ENCODE assay signal across 8 cellular contexts in genomic region chr6:3229566-3230274, GRCh38. TPM values are rescaled to one million over a fixed set of nuclear protein-coding genes. Genes with fewer than 3 reads are reported as not detected.
DNase-seq lines count a peak whose midpoint lies in the region; ATAC-seq and TF ChIP-seq lines count a peak whose summit lies in the region.

No MANE protein-coding gene starts in this region.

- H3K9ac ChIP-seq in OCI-LY1 (ENCODE audit: low read length): no peak overlapping the region
- H3K9ac ChIP-seq in endodermal cell (ENCODE audit: extremely low read depth, low read length, poor library complexity, severe bottlenecking): no peak overlapping the region

- peaks cover 25% of the 10 kb centered on the region for H3K4me1 Mint-ChIP-seq in endodermal cell

- no peaks in the 10 kb centered on the region for H3K9me2 ChIP-seq in OCI-LY1 (ENCODE audit: low read depth, low read length)

- H3K4me3 ChIP-seq in cardiac muscle cell: peak overlapping the region; percentile 45
- H3K4me3 ChIP-seq in OCI-LY1 (ENCODE audit: low read depth, low read length, poor library complexity, severe bottlenecking): peak overlapping the region; percentile 37
- peak overlapping the region; percentile 73 for H3K4me3 ChIP-seq in endodermal cell (ENCODE audit: low read length)
- H3K4me3 ChIP-seq in sigmoid colon: peak overlapping the region in 3 of 4 donors; percentile 43 to 56 (median 52)
- H3K4me3 ChIP-seq in ovary: no peak overlapping the region

- H3K79me2 ChIP-seq in OCI-LY1 (ENCODE audit: insufficient read depth, low read length): no peaks in the 10 kb centered on the region

- TF ChIP-seq POLR2A in sigmoid colon (IDR thresholded peaks at IDR 0.05): no peak
- TF ChIP-seq POLR2A in ovary (IDR thresholded peaks at IDR 0.05): no peak

- no peak for ATAC-seq in Right ventricle myocardium superior (ENCODE audit: poor library complexity)

- 0 to 1% methylated on average over 9 to 31 of the region's 31 CpGs for WGBS in endodermal cell (ENCODE audit: insufficient coverage in 1 of 2, insufficient read length in 1 of 2), 2 experiments
- 2 to 3% methylated on average over 31 of the region's 31 CpGs for WGBS in sigmoid colon, 2 donors
- 6 to 13% (median 9%) methylated on average over 31 of the region's 31 CpGs for WGBS in ovary, 3 donors

- H3K27me3 ChIP-seq in cardiac muscle cell (peaks cover 72% of the 10 kb centered on the region), OCI-LY1 (ENCODE audit: insufficient read depth, low read length) (peaks cover 6% of the 10 kb centered on the region), endodermal cell (ENCODE audit: control insufficient read depth, insufficient read depth, low read length, poor library complexity, severe bottlenecking) (peaks cover 51% of the 10 kb centered on the region), sigmoid colon (peaks cover 19 to 70% (median 42%) of the 10 kb centered on the region in 3 donors), ovary (peaks cover 2% of the 10 kb centered on the region)

- H3K9me3 ChIP-seq in cardiac muscle cell (ENCODE audit: low read depth) (no peaks in the 10 kb centered on the region), OCI-LY1 (ENCODE audit: low read length) (no peaks in the 10 kb centered on the region), endodermal cell (ENCODE audit: control insufficient read depth, low read length) (no peaks in the 10 kb centered on the region), sigmoid colon (no peaks in the 10 kb centered on the region), ovary (no peaks in the 10 kb centered on the region)

- DNase-seq in cardiac muscle cell (ENCODE audit: low read depth in 1 of 2, low spot score in 1 of 2): peak in 1 of 2 donors; percentile 46
- no peak for DNase-seq in Right ventricle myocardium superior
- peak; percentile 92 for DNase-seq in endodermal cell
- DNase-seq in sigmoid colon: no peak
- no peak for DNase-seq in RKO (ENCODE audit: low spot score)
- DNase-seq in ovary: no peak
- DNase-seq in UCSD-AML1 (lab: John Stamatoyannopoulos, UW; ENCODE audit: unreplicated experiment): no peak

- H3F3A ChIP-seq in OCI-LY1 (ENCODE audit: insufficient read depth, low read length): no peaks in the 10 kb centered on the region

- peaks cover 68% of the 10 kb centered on the region for H3K27me3 Mint-ChIP-seq in endodermal cell (ENCODE audit: insufficient read depth)

- intact Hi-C loops in Right ventricle myocardium superior (cut with DNase I) (no loop called here), sigmoid colon (cut with DNase I) (loop anchor here (2.0 to 5.0 kb wide), 4 partner anchors 17 to 162 kb away; partner anchors contain the start of genes RIPK1 and TUBB2A), ovary (cut with DNase I) (no loop called here)

- no peak for TF ChIP-seq CTCF in cardiac muscle cell (IDR thresholded peaks at IDR 0.05; ENCODE audit: low read depth, low read length)
- TF ChIP-seq CTCF in OCI-LY1 (IDR thresholded peaks at IDR 0.05; ENCODE audit: low read length): peak; percentile 6; the same call in 1 of the 2 replicates
- peak; percentile 54 for TF ChIP-seq CTCF in endodermal cell (conservative IDR thresholded peaks at IDR 0.05)
- no peak for TF ChIP-seq CTCF in sigmoid colon (IDR thresholded peaks at IDR 0.05)
- TF ChIP-seq CTCF in ovary (IDR thresholded peaks at IDR 0.05): no peak

- H3K4me1 ChIP-seq in cardiac muscle cell (ENCODE audit: low read depth) (peaks cover 13% of the 10 kb centered on the region), OCI-LY1 (ENCODE audit: insufficient read depth, low read length, severe bottlenecking) (peaks cover 26% of the 10 kb centered on the region), endodermal cell (ENCODE audit: control insufficient read depth, insufficient read depth, low read length) (peaks cover 3% of the 10 kb centered on the region), sigmoid colon (peaks cover 0 to 58% (median 50%) of the 10 kb centered on the region in 4 donors), ovary (ENCODE audit: insufficient read depth) (peaks cover 13% of the 10 kb centered on the region)

- no peaks in the 10 kb centered on the region for H3K9me3 Mint-ChIP-seq in endodermal cell

- H3K27ac ChIP-seq in cardiac muscle cell (no peak overlapping the region), OCI-LY1 (ENCODE audit: low read depth, low read length, poor library complexity, severe bottlenecking) (no peak overlapping the region), endodermal cell (ENCODE audit: low read depth, low read length) (peak overlapping the region; percentile 99), sigmoid colon (peak overlapping the region in 3 of 4 donors; percentile 22 to 91 (median 26)), ovary (no peak overlapping the region)

- no peaks in the 10 kb centered on the region for H3K36me3 ChIP-seq in cardiac muscle cell
- H3K36me3 ChIP-seq in OCI-LY1 (ENCODE audit: insufficient read depth, low read length): no peaks in the 10 kb centered on the region
- H3K36me3 ChIP-seq in endodermal cell (ENCODE audit: control insufficient read depth, insufficient read depth, low read length): peaks cover 7% of the 10 kb centered on the region
- H3K36me3 ChIP-seq in sigmoid colon: no peaks in the 10 kb centered on the region
- H3K36me3 ChIP-seq in ovary: no peaks in the 10 kb centered on the region

- H3K4me3 Mint-ChIP-seq in endodermal cell: peak overlapping the region; percentile 85

- peak overlapping the region; percentile 44 for H3K4me2 ChIP-seq in OCI-LY1 (ENCODE audit: low read length)

- H2AFZ ChIP-seq in OCI-LY1 (ENCODE audit: low read length): no peak overlapping the region

- H3K36me3 Mint-ChIP-seq in endodermal cell (ENCODE audit: low read depth): peaks cover 7% of the 10 kb centered on the region

- TF ChIP-seq EP300 in sigmoid colon (IDR thresholded peaks at IDR 0.05): no peak
- TF ChIP-seq EP300 in ovary (IDR thresholded peaks at IDR 0.05): no peak

- no peaks in the 10 kb centered on the region for H4K20me1 ChIP-seq in OCI-LY1 (ENCODE audit: insufficient read depth, low read length)

- no peak overlapping the region for H3K27ac Mint-ChIP-seq in endodermal cell

RNA-seq across cellular contexts. Expression of gene TUBB2B, which starts 2.3 kb away (rescaled TPM):
- 57.6 and 83.9 TPM in 2 replicates for total RNA-seq in cardiac muscle cell
- 27.9 and 29.8 TPM in 2 replicates for polyA plus RNA-seq in cardiac muscle cell
- 1.3 TPM for total RNA-seq in Right ventricle myocardium superior
- total RNA-seq in endodermal cell: 100 to 1,000 TPM; 253 to 304 TPM
- 836 TPM for polyA plus RNA-seq in endodermal cell (2013, experiment 1 of 2)
- 726 TPM for polyA plus RNA-seq in endodermal cell (2013, experiment 2 of 2)
- 10 to 100 TPM; 12.7 to 24.9 (median 23.0) TPM for total RNA-seq in sigmoid colon
- polyA plus RNA-seq in sigmoid colon: 10 to 100 TPM in 1 of 3 donors, 1 to 10 TPM in 2; 2.3 to 11.2 (median 2.4) TPM
- 1 to 10 TPM in 5 of 7 donors, under 1 TPM in 2; 0.73 to 3.6 (median 1.7) TPM for total RNA-seq in ovary
- polyA plus RNA-seq in ovary: under 1 TPM; 0.67 to 0.81 TPM

RNA-seq across cellular contexts. Expression of gene PSMG4, which starts 29.0 kb away (rescaled TPM):
- 22.2 and 23.3 TPM in 2 replicates for total RNA-seq in cardiac muscle cell
- polyA plus RNA-seq in cardiac muscle cell: 32.6 and 44.0 TPM in 2 replicates
- total RNA-seq in Right ventricle myocardium superior: 8.9 TPM
- total RNA-seq in endodermal cell: 10 to 100 TPM; 16.0 to 21.5 TPM
- polyA plus RNA-seq in endodermal cell (2013, experiment 1 of 2): 18.5 TPM
- polyA plus RNA-seq in endodermal cell (2013, experiment 2 of 2): 18.2 TPM
- total RNA-seq in sigmoid colon: 10 to 100 TPM; 26.4 to 39.0 (median 30.6) TPM
- 10 to 100 TPM; 14.6 to 30.1 (median 30.0) TPM for polyA plus RNA-seq in sigmoid colon
- total RNA-seq in ovary: 10 to 100 TPM; 13.9 to 24.3 (median 22.7) TPM
- 10 to 100 TPM in 1 of 2 donors, 1 to 10 TPM in 1; 8.5 to 34.8 TPM for polyA plus RNA-seq in ovary

Comparison
In these comparisons a context has a peak if more than half of its experiments do, and no peak if none do; other contexts are left out.
1. H3K27ac ChIP-seq: peak in endodermal cell (single experiment) and sigmoid colon (3 of 4); none in cardiac muscle cell (single experiment), OCI-LY1 (single experiment) and ovary (0 of 2).
2. CTCF ChIP-seq: peak in OCI-LY1 (single experiment) and endodermal cell (single experiment); none in cardiac muscle cell (single experiment), sigmoid colon (0 of 4) and ovary (0 of 3).